14 cellular contexts compared by ENCODE assay signal in genomic region chr10:75967491-75967890, GRCh38.
DNase-seq lines count a peak whose midpoint lies in the region; ATAC-seq and TF ChIP-seq lines count a peak whose summit lies in the region.
"Had no signal": no experiment of that assay in that cellular context is flagged by ENCODE, and none has a peak within 500 bp of the region (broad histone marks: within the 10 kb centered on the region; RNA-seq: fewer than 3 reads in every experiment).

No MANE protein-coding gene starts in this region.

- CTCF ChIA-PET in HEK293T (lab: Yijun Ruan, JAX): interaction anchor here (1.3 kb wide), 1 partner anchor 69 kb away, joined by 4 read pairs; no protein-coding TSS in a partner anchor

- H3K27ac ChIP-seq in iPS DF 6.9 (ENCODE audit: low read length): no peak overlapping the region
- H3K27ac ChIP-seq: HL-60 had no signal

- H3K36me3 Mint-ChIP-seq in type B pancreatic cell: no peaks in the 10 kb centered on the region
- no peaks in the 10 kb centered on the region for H3K36me3 Mint-ChIP-seq in activated T-helper 2 cell treated with anti-CD3 and anti-CD28 coated beads, Interferon-gamma antibody, Interleukin-2, Interleukin-4, amounts not matched to agents 10 μg/mL and 5 μg/mL and 100 μg/mL, durations not matched to agents 14 hours and 24 hours and 36 hours (ENCODE audit: low read depth)
- H3K36me3 Mint-ChIP-seq: CD4-positive, alpha-beta memory T cell had no signal

- no CpG with 5 or more reads among the region's 7 CpGs for WGBS in iPS DF 6.9 (ENCODE audit: insufficient coverage, insufficient read length)

- H3K27me3 ChIP-seq in iPS DF 6.9 (ENCODE audit: control insufficient read depth, insufficient read depth, low read length): no peaks in the 10 kb centered on the region

- POLR2A ChIA-PET in HEK293T (lab: Yijun Ruan, JAX): no interaction called here

- H3K4me1 Mint-ChIP-seq in type B pancreatic cell (ENCODE audit: unreplicated experiment): peaks cover 47% of the 10 kb centered on the region
- H3K4me1 Mint-ChIP-seq in activated T-helper 2 cell treated with anti-CD3 and anti-CD28 coated beads, Interferon-gamma antibody, Interleukin-2, Interleukin-4, amounts not matched to agents 10 μg/mL and 5 μg/mL and 100 μg/mL, durations not matched to agents 14 hours and 24 hours and 36 hours (ENCODE audit: low read depth): no peaks in the 10 kb centered on the region
- H3K4me1 Mint-ChIP-seq: B cell; CD4-positive, alpha-beta memory T cell had no signal

- DNase-seq in HEK293T (ENCODE audit: extremely low spot score) (peak; percentile 42), SK-N-DZ (ENCODE audit: low spot score) (peak; percentile 16), iPS DF 6.9 (ENCODE audit: low read depth, low spot score) (peak; percentile 20), type B pancreatic cell (ENCODE audit: extremely low spot score, unreplicated experiment) (peak; percentile 78), superior temporal gyrus (ENCODE audit: extremely low spot score) (no peak)
- DNase-seq in activated T-helper 2 cell treated with anti-CD3 and anti-CD28 coated beads, Interferon-gamma antibody, Interleukin-2, Interleukin-4, amounts not matched to agents 10 μg/mL and 5 μg/mL and 100 μg/mL, durations not matched to agents 14 hours and 24 hours and 36 hours (ENCODE audit: low spot score): no peak
- DNase-seq: CD4-positive, alpha-beta memory T cell; NCI-H187; NCI-H2171 treated with DMSO at 0.1 percent for 48 hours; NCI-H510A treated with DMSO at 0.1 percent for 48 hours; SIG-M5 had no signal

- no peaks in the 10 kb centered on the region for H3K9me3 Mint-ChIP-seq in type B pancreatic cell
- H3K9me3 Mint-ChIP-seq in activated T-helper 2 cell treated with anti-CD3 and anti-CD28 coated beads, Interferon-gamma antibody, Interleukin-2, Interleukin-4, amounts not matched to agents 10 μg/mL and 5 μg/mL and 100 μg/mL, durations not matched to agents 14 hours and 24 hours and 36 hours: no peaks in the 10 kb centered on the region

- peaks cover 59% of the 10 kb centered on the region for H3K27me3 Mint-ChIP-seq in type B pancreatic cell
- no peaks in the 10 kb centered on the region for H3K27me3 Mint-ChIP-seq in activated T-helper 2 cell treated with anti-CD3 and anti-CD28 coated beads, Interferon-gamma antibody, Interleukin-2, Interleukin-4, amounts not matched to agents 10 μg/mL and 5 μg/mL and 100 μg/mL, durations not matched to agents 14 hours and 24 hours and 36 hours (ENCODE audit: low read depth)
- H3K27me3 Mint-ChIP-seq: B cell; CD4-positive, alpha-beta memory T cell had no signal

- peak overlapping the region; percentile 2 for H3K27ac Mint-ChIP-seq in type B pancreatic cell
- H3K27ac Mint-ChIP-seq in activated T-helper 2 cell treated with anti-CD3 and anti-CD28 coated beads, Interferon-gamma antibody, Interleukin-2, Interleukin-4, amounts not matched to agents 10 μg/mL and 5 μg/mL and 100 μg/mL, durations not matched to agents 14 hours and 24 hours and 36 hours: no peak overlapping the region
- H3K27ac Mint-ChIP-seq: B cell; CD4-positive, alpha-beta memory T cell had no signal

- H3K4me3 ChIP-seq in iPS DF 6.9 (ENCODE audit: low read length): no peak overlapping the region

- TF ChIP-seq CTCF in type B pancreatic cell (conservative IDR thresholded peaks at IDR 0.05): no peak

- H3K9me3 ChIP-seq in iPS DF 6.9 (ENCODE audit: control insufficient read depth, insufficient read depth, low read length): no peaks in the 10 kb centered on the region

- intact Hi-C loops in activated T-helper 2 cell treated with anti-CD3 and anti-CD28 coated beads, Interferon-gamma antibody, Interleukin-2, Interleukin-4, amounts not matched to agents 10 μg/mL and 5 μg/mL and 100 μg/mL, durations not matched to agents 14 hours and 24 hours and 36 hours (cut with micrococcal nuclease): no loop called here

- peaks cover 4% of the 10 kb centered on the region for H3K4me1 ChIP-seq in iPS DF 6.9 (ENCODE audit: control insufficient read depth, insufficient read depth, low read length)

- ATAC-seq in GM21367 (IDR thresholded peaks at IDR 0.05; ENCODE audit: unreplicated experiment): no peak

- peak overlapping the region; percentile 2 for H3K4me3 Mint-ChIP-seq in type B pancreatic cell
- H3K4me3 Mint-ChIP-seq in activated T-helper 2 cell treated with anti-CD3 and anti-CD28 coated beads, Interferon-gamma antibody, Interleukin-2, Interleukin-4, amounts not matched to agents 10 μg/mL and 5 μg/mL and 100 μg/mL, durations not matched to agents 14 hours and 24 hours and 36 hours (ENCODE audit: low read depth): no peak overlapping the region
- H3K4me3 Mint-ChIP-seq: B cell; CD4-positive, alpha-beta memory T cell had no signal

- H3K36me3 ChIP-seq in iPS DF 6.9 (ENCODE audit: control insufficient read depth, insufficient read depth, low read length): no peaks in the 10 kb centered on the region

TF ChIP-seq in HEK293T, 16 proteins besides CTCF, POLR2A, EP300 and RAD21:
- TF ChIP-seq L3MBTL2 (conservative IDR thresholded peaks at IDR 0.05) (no peak), LEF1 (IDR thresholded peaks at IDR 0.05; ENCODE audit: borderline replicate concordance) (no peak), FOXK2 (IDR thresholded peaks at IDR 0.05) (no peak), FOXM1 (IDR thresholded peaks at IDR 0.05; ENCODE audit: borderline replicate concordance) (no peak), ELF4 (IDR thresholded peaks at IDR 0.05) (no peak), BHLHE40 (IDR thresholded peaks at IDR 0.05; ENCODE audit: borderline replicate concordance) (no peak), SUZ12 (IDR thresholded peaks at IDR 0.05) (no peak), PKNOX1 (IDR thresholded peaks at IDR 0.05) (peak; percentile 91), TARDBP (IDR thresholded peaks at IDR 0.05) (no peak), ARNT (IDR thresholded peaks at IDR 0.05) (no peak), NFRKB (IDR thresholded peaks at IDR 0.05) (no peak), CTBP1 (IDR thresholded peaks at IDR 0.05; ENCODE audit: borderline replicate concordance) (peak; percentile 83), SP1 (IDR thresholded peaks at IDR 0.05) (no peak)

Comparison
In these comparisons a context has a peak if more than half of its experiments do, and no peak if none do; other contexts are left out.
1. DNase-seq: peak in HEK293T (single experiment), SK-N-DZ (single experiment), iPS DF 6.9 (single experiment) and type B pancreatic cell (single experiment); none in superior temporal gyrus (single experiment) and activated T-helper 2 cell treated with anti-CD3 and anti-CD28 coated beads, Interferon-gamma antibody, Interleukin-2, Interleukin-4, amounts not matched to agents 10 μg/mL and 5 μg/mL and 100 μg/mL, durations not matched to agents 14 hours and 24 hours and 36 hours (single experiment).